8 cellular contexts compared by ENCODE assay signal in genomic region chr17:7884581-7885356, GRCh38. TPM values are rescaled to one million over a fixed set of nuclear protein-coding genes. Genes with fewer than 3 reads are reported as not detected.
A peak's percentile ranks its signal among the peaks of the same experiment; 100 is the strongest.
DNase-seq lines count a peak whose midpoint lies in the region; ATAC-seq, FAIRE-seq and TF ChIP-seq lines count a peak whose summit lies in the region.

No MANE protein-coding gene starts in this region.

- H3K36me3 ChIP-seq in OCI-LY7 (ENCODE audit: insufficient read depth, low read length) (peaks cover 34% of the 10 kb centered on the region), kidney (ENCODE audit: control insufficient read depth in 1 of 2, insufficient read depth in 2 of 2, low read length in 2 of 2) (peaks cover 0 to 9% of the 10 kb centered on the region in 2 donors)

- peak overlapping the region; percentile 90 for H3K27ac ChIP-seq in OCI-LY7 (ENCODE audit: low read depth, low read length, poor library complexity, severe bottlenecking)
- peak overlapping the region; percentile 73 to 97 for H3K27ac ChIP-seq in kidney (ENCODE audit: low read depth in 2 of 2, low read length in 2 of 2)

- peaks cover 6% of the 10 kb centered on the region for H3K4me1 Mint-ChIP-seq in activated naive CD8-positive, alpha-beta T cell treated with anti-CD3 and anti-CD28 coated beads, Interleukin-2, amount 50 U/mL, for 24 hours

- H3K4me1 ChIP-seq in OCI-LY7 (ENCODE audit: insufficient read depth, low read length, poor library complexity, severe bottlenecking) (peaks cover 56% of the 10 kb centered on the region), kidney (ENCODE audit: control insufficient read depth in 1 of 2, insufficient read depth in 1 of 2, low read depth in 1 of 2, low read length in 2 of 2) (peaks cover 19 to 32% of the 10 kb centered on the region in 2 donors)

- peak; percentile 4 for ATAC-seq in GM18511 (IDR thresholded peaks at IDR 0.05; ENCODE audit: unreplicated experiment)
- ATAC-seq in activated naive CD8-positive, alpha-beta T cell treated with anti-CD3 and anti-CD28 coated beads, Interleukin-2, amount 50 U/mL, for 24 hours = no peak
- no peak for ATAC-seq in HG03045 (IDR thresholded peaks at IDR 0.05; ENCODE audit: unreplicated experiment)
- no peak for ATAC-seq in HG02852 (IDR thresholded peaks at IDR 0.05; ENCODE audit: unreplicated experiment)

- CTCF ChIA-PET in OCI-LY7 (lab: Charles Lee; ENCODE audit: unreplicated experiment) = no interaction called here

- no peak for FAIRE-seq in kidney (lab: Jason Lieb, UNC)

- POLR2A ChIA-PET in OCI-LY7 (lab: Charles Lee) = interaction anchor here (1.3 kb wide), 1 partner anchor 25 kb away, joined by 3 read pairs; no protein-coding TSS in a partner anchor

- no peaks in the 10 kb centered on the region for H3K9me3 ChIP-seq in OCI-LY7 (ENCODE audit: low read length)
- H3K9me3 ChIP-seq in kidney (ENCODE audit: control insufficient read depth in 1 of 2, low read length in 2 of 2) = no peaks in the 10 kb centered on the region

- no peak overlapping the region; the same call in 1 of the 2 replicates for H3K4me2 ChIP-seq in OCI-LY7 (ENCODE audit: low read length)

- peak overlapping the region; percentile 69 for H3K4me3 Mint-ChIP-seq in activated naive CD8-positive, alpha-beta T cell treated with anti-CD3 and anti-CD28 coated beads, Interleukin-2, amount 50 U/mL, for 24 hours

- no TSS peak for BruUV-seq in OCI-LY7 (replicated peaks; lab: Mats Ljungman, UMichigan)

- no peak overlapping the region for H3K9ac ChIP-seq in kidney (ENCODE audit: low read length in 2 of 2)

- peaks cover 64% of the 10 kb centered on the region for H3K79me2 ChIP-seq in OCI-LY7 (ENCODE audit: insufficient read depth, low read depth, low read length)

- peaks cover 7% of the 10 kb centered on the region for H3K36me3 Mint-ChIP-seq in activated naive CD8-positive, alpha-beta T cell treated with anti-CD3 and anti-CD28 coated beads, Interleukin-2, amount 50 U/mL, for 24 hours (ENCODE audit: low read depth)

- 0 out of 2 replicates have a peak, but pooled peaks cover 5% of the 10 kb centered on the region for H4K20me1 ChIP-seq in OCI-LY7 (ENCODE audit: insufficient read depth, low read length)

- intact Hi-C loops in OCI-LY7 (cut with micrococcal nuclease; ENCODE audit: unreplicated experiment) (loop anchor here (5.0 kb wide), 1 partner anchor 233 kb away; the partner anchor contains the start of gene ALOXE3), kidney (cut with DNase I) (no loop called here)

- H3K27ac Mint-ChIP-seq in activated naive CD8-positive, alpha-beta T cell treated with anti-CD3 and anti-CD28 coated beads, Interleukin-2, amount 50 U/mL, for 24 hours = peak overlapping the region; percentile 47

- H2AFZ ChIP-seq in OCI-LY7 (ENCODE audit: low read length) = no peak overlapping the region

- TF ChIP-seq CTCF in OCI-LY7 (conservative IDR thresholded peaks at IDR 0.05; ENCODE audit: low read length) = no peak
- TF ChIP-seq CTCF in kidney (IDR thresholded peaks at IDR 0.05; ENCODE audit: borderline replicate concordance, extremely low read depth, insufficient read depth) = no peak

- no peaks in the 10 kb centered on the region for H3K9me3 Mint-ChIP-seq in activated naive CD8-positive, alpha-beta T cell treated with anti-CD3 and anti-CD28 coated beads, Interleukin-2, amount 50 U/mL, for 24 hours

- H3K4me3 ChIP-seq in OCI-LY7 (ENCODE audit: low read depth, low read length, poor library complexity, severe bottlenecking) (peak overlapping the region; percentile 95), kidney (ENCODE audit: low read length in 2 of 2) (no peak overlapping the region)

- no peaks in the 10 kb centered on the region for H3K9me2 ChIP-seq in OCI-LY7 (ENCODE audit: insufficient read depth, low read length)

- DNase-seq in OCI-LY7 (ENCODE audit: low spot score) = peak; percentile 32
- DNase-seq in activated naive CD8-positive, alpha-beta T cell treated with anti-CD3 and anti-CD28 coated beads, Interleukin-2, amount 50 U/mL, for 24 hours = peak; percentile 29
- DNase-seq in kidney = peak; percentile 82
- peak; percentile 31 to 51 for DNase-seq in stimulated activated CD8-positive, alpha-beta memory T cell treated with anti-CD3 and anti-CD28 coated beads, Interleukin-15, amount 100 ng/mL, for 4 hours (ENCODE audit: low read depth in 2 of 2)
- no peak for DNase-seq in NCI-H446 (lab: John Stamatoyannopoulos, UW)

- H3K27me3 Mint-ChIP-seq in activated naive CD8-positive, alpha-beta T cell treated with anti-CD3 and anti-CD28 coated beads, Interleukin-2, amount 50 U/mL, for 24 hours = no peaks in the 10 kb centered on the region

RNA-seq across cellular contexts. Expression of gene CHD3, which starts 3.8 kb away (rescaled TPM):
- total RNA-seq in OCI-LY7 (2014; rRNA removed; shearing (Covaris generic)) = 42.5 and 59.6 TPM in 2 replicates
- total RNA-seq in OCI-LY7 (2022) = 124 and 126 TPM in 2 replicates
- 94.6 TPM for total RNA-seq in kidney
- 41.5 TPM for polyA plus RNA-seq in kidney (ENCODE audit: insufficient read depth, low read depth, low replicate concordance)

RNA-seq across cellular contexts. Expression of gene CYB5D1, which starts 27.0 kb away (rescaled TPM):
- 16.9 and 18.1 TPM in 2 replicates for total RNA-seq in OCI-LY7 (2014; rRNA removed; shearing (Covaris generic))
- total RNA-seq in OCI-LY7 (2022) (19.3 and 24.8 TPM in 2 replicates), kidney (20.4 TPM)
- 14.3 TPM for polyA plus RNA-seq in kidney (ENCODE audit: insufficient read depth, low read depth, low replicate concordance)

RNA-seq across cellular contexts. Expression of gene NAA38, which starts 27.4 kb away (rescaled TPM):
- total RNA-seq in OCI-LY7 (2014; rRNA removed; shearing (Covaris generic)) = 168 and 205 TPM in 2 replicates
- total RNA-seq in OCI-LY7 (2022) (149 and 153 TPM in 2 replicates), kidney (69.6 TPM)
- polyA plus RNA-seq in kidney (ENCODE audit: insufficient read depth, low read depth, low replicate concordance) = 246 TPM

RNA-seq across cellular contexts. Expression of gene TMEM88, which starts 29.9 kb away (rescaled TPM):
- 0.41 TPM in 1 of 2 replicates, not detected in the other for total RNA-seq in OCI-LY7 (2014; rRNA removed; shearing (Covaris generic))
- total RNA-seq in OCI-LY7 (2022) (3.8 and 4.0 TPM in 2 replicates), kidney (17.6 TPM)
- 59.8 TPM for polyA plus RNA-seq in kidney (ENCODE audit: insufficient read depth, low read depth, low replicate concordance)

RNA-seq across cellular contexts. Expression of gene RNF227, which starts 31.3 kb away (rescaled TPM):
- 3.8 and 9.6 TPM in 2 replicates for total RNA-seq in OCI-LY7 (2014; rRNA removed; shearing (Covaris generic))
- total RNA-seq in OCI-LY7 (2022) (4.7 and 5.8 TPM in 2 replicates), kidney (2.5 TPM)
- polyA plus RNA-seq in kidney (ENCODE audit: insufficient read depth, low read depth, low replicate concordance) = 2.5 TPM

Comparison
In these comparisons a context has a peak if more than half of its experiments do, and no peak if none do; other contexts are left out.
1. DNase-seq: peak in OCI-LY7 (single experiment), activated naive CD8-positive, alpha-beta T cell treated with anti-CD3 and anti-CD28 coated beads, Interleukin-2, amount 50 U/mL, for 24 hours (single experiment), kidney (single experiment) and stimulated activated CD8-positive, alpha-beta memory T cell treated with anti-CD3 and anti-CD28 coated beads, Interleukin-15, amount 100 ng/mL, for 4 hours (2 of 2); none in NCI-H446 (0 of 2).